Comparison of ENCODE assay signal across 21 cellular contexts in genomic region chr14:92797935-92798653, GRCh38. TPM values are rescaled to one million over a fixed set of nuclear protein-coding genes. Genes with fewer than 3 reads are reported as not detected.
A peak's percentile ranks its signal among the peaks of the same experiment; 100 is the strongest.
DNase-seq lines count a peak whose midpoint lies in the region; ATAC-seq and TF ChIP-seq lines count a peak whose summit lies in the region.
"Had no signal": no experiment of that assay in that cellular context is flagged by ENCODE, and none has a peak within 500 bp of the region (broad histone marks: within the 10 kb centered on the region; RNA-seq: fewer than 3 reads in every experiment).

No MANE protein-coding gene starts in this region.

- ATAC-seq in CD8-positive, alpha-beta T cell = no peak
- ATAC-seq in left lobe of liver = peak; percentile 7
- ATAC-seq in esophagus mucosa = no peak
- no peak for ATAC-seq in HG03439 (IDR thresholded peaks at IDR 0.05; ENCODE audit: unreplicated experiment)
- ATAC-seq: A549 had no signal

- peak overlapping the region; percentile 30 for H3K27ac Mint-ChIP-seq in activated T-cell treated with anti-CD3 and anti-CD28 coated beads, Interleukin-2, amount 50 U/mL, for 24 hours
- peak overlapping the region; percentile 60 for H3K27ac Mint-ChIP-seq in CD8-positive, alpha-beta T cell
- no peak overlapping the region for H3K27ac Mint-ChIP-seq in nephron

- no peak for DNase-seq in activated T-cell treated with anti-CD3 and anti-CD28 coated beads, Interleukin-2, amount 50 U/mL, for 24 hours
- DNase-seq in activated T-cell treated with anti-CD3 and anti-CD28 coated beads for 4 hours = no peak
- DNase-seq in CD8-positive, alpha-beta T cell = no peak
- DNase-seq in left lobe of liver (ENCODE audit: low spot score) = no peak
- DNase-seq in NCI-H226 = no peak
- DNase-seq: BE2C, COR-L47, DMS79, KBM-7, MM.1S, NCI-H1092, NCI-H1436 treated with DMSO at 0.1 percent for 48 hours, NCI-H1930, NCI-H345, NCI-H524 treated with DMSO at 0.1 percent for 48 hours, Right ventricle myocardium superior had no signal

- H3K36me3 Mint-ChIP-seq in activated T-cell treated with anti-CD3 and anti-CD28 coated beads, Interleukin-2, amount 50 U/mL, for 24 hours (ENCODE audit: low read depth) = peaks cover 58% of the 10 kb centered on the region
- H3K36me3 Mint-ChIP-seq in CD8-positive, alpha-beta T cell = peaks cover 46% of the 10 kb centered on the region
- peaks cover 30% of the 10 kb centered on the region for H3K36me3 Mint-ChIP-seq in nephron (ENCODE audit: low read depth)

- CTCF ChIA-PET in CD8-positive, alpha-beta T cell (lab: Charles Lee) = interaction anchor here (1.4 kb wide), 1 partner anchor 10 kb away, joined by 3 read pairs; no protein-coding TSS in a partner anchor

- H3K27me3 Mint-ChIP-seq in activated T-cell treated with anti-CD3 and anti-CD28 coated beads, Interleukin-2, amount 50 U/mL, for 24 hours = no peaks in the 10 kb centered on the region
- H3K27me3 Mint-ChIP-seq in CD8-positive, alpha-beta T cell (ENCODE audit: low read depth) = no peaks in the 10 kb centered on the region
- no peaks in the 10 kb centered on the region for H3K27me3 Mint-ChIP-seq in nephron (ENCODE audit: low read depth)

- H3K36me3 ChIP-seq in CD8-positive, alpha-beta T cell (ENCODE audit: insufficient read depth, low read length) = no peaks in the 10 kb centered on the region

- H3K4me3 ChIP-seq in CD8-positive, alpha-beta T cell (ENCODE audit: low read depth, low read length) = no peak overlapping the region
- H3K4me3 ChIP-seq: A549 had no signal

- peaks cover 6% of the 10 kb centered on the region for H3K9me3 Mint-ChIP-seq in activated T-cell treated with anti-CD3 and anti-CD28 coated beads, Interleukin-2, amount 50 U/mL, for 24 hours
- no peaks in the 10 kb centered on the region for H3K9me3 Mint-ChIP-seq in CD8-positive, alpha-beta T cell
- peaks cover 3% of the 10 kb centered on the region for H3K9me3 Mint-ChIP-seq in nephron

- POLR2A ChIA-PET in CD8-positive, alpha-beta T cell (lab: Charles Lee) = no interaction called here

- no peak for TF ChIP-seq CTCF in CD8-positive, alpha-beta T cell (IDR thresholded peaks at IDR 0.05)
- TF ChIP-seq CTCF in nephron (IDR thresholded peaks at IDR 0.05; ENCODE audit: unreplicated experiment in 3 of 3) = no peak

- H3K4me1 ChIP-seq in CD8-positive, alpha-beta T cell (ENCODE audit: insufficient read depth, low read length) = peaks cover 51% of the 10 kb centered on the region

- H3K27me3 ChIP-seq in CD8-positive, alpha-beta T cell (ENCODE audit: insufficient read depth, low read length) = no peaks in the 10 kb centered on the region
- H3K27me3 ChIP-seq: BE2C had no signal

- H3K4me1 Mint-ChIP-seq in activated T-cell treated with anti-CD3 and anti-CD28 coated beads, Interleukin-2, amount 50 U/mL, for 24 hours (ENCODE audit: low read depth) = peaks cover 72% of the 10 kb centered on the region
- peaks cover 72% of the 10 kb centered on the region for H3K4me1 Mint-ChIP-seq in CD8-positive, alpha-beta T cell (ENCODE audit: low read depth)
- peaks cover 52% of the 10 kb centered on the region for H3K4me1 Mint-ChIP-seq in nephron

- H3K27ac ChIP-seq in CD8-positive, alpha-beta T cell (ENCODE audit: low read depth, low read length) = no peak overlapping the region
- H3K27ac ChIP-seq: A549, HL-60 had no signal

- no peak overlapping the region for H3K4me3 Mint-ChIP-seq in activated T-cell treated with anti-CD3 and anti-CD28 coated beads, Interleukin-2, amount 50 U/mL, for 24 hours
- no peak overlapping the region for H3K4me3 Mint-ChIP-seq in CD8-positive, alpha-beta T cell
- peak overlapping the region in 2 of 3 experiments; percentile 36 to 58 for H3K4me3 Mint-ChIP-seq in nephron

- H3K9me3 ChIP-seq in CD8-positive, alpha-beta T cell (ENCODE audit: low read length) = no peaks in the 10 kb centered on the region
- H3K9me3 ChIP-seq: A549, BE2C had no signal

- intact Hi-C loops in CD8-positive, alpha-beta T cell (cut with DNase I, micrococcal nuclease) = loop anchor here in 1 of 2 experiments (10.0 kb wide), 2 partner anchors 283 to 317 kb away; partner anchors contain the start of genes ITPK1 and RIN3

RNA-seq across cellular contexts. Expression of gene GOLGA5, which starts 4.0 kb away (rescaled TPM):
- 1 to 10 TPM; 4.5 to 5.9 TPM for total RNA-seq in CD8-positive, alpha-beta T cell
- total RNA-seq in left lobe of liver (20.9 TPM), esophagus mucosa (24.9 TPM)

RNA-seq across cellular contexts. Expression of gene LGMN, which starts 49.7 kb away (rescaled TPM):
- total RNA-seq in CD8-positive, alpha-beta T cell = 1 to 10 TPM; 2.4 to 3.4 TPM
- total RNA-seq in left lobe of liver (47.0 TPM), esophagus mucosa (27.4 TPM)

Comparison
In these comparisons a context has a peak if more than half of its experiments do, and no peak if none do; other contexts are left out.
1. H3K27ac Mint-ChIP-seq: peak in activated T-cell treated with anti-CD3 and anti-CD28 coated beads, Interleukin-2, amount 50 U/mL, for 24 hours (single experiment) and CD8-positive, alpha-beta T cell (single experiment); none in nephron (0 of 3).
2. H3K4me3 Mint-ChIP-seq: peak in nephron (2 of 3); none in activated T-cell treated with anti-CD3 and anti-CD28 coated beads, Interleukin-2, amount 50 U/mL, for 24 hours (single experiment) and CD8-positive, alpha-beta T cell (single experiment).